ENCODE assay signal across 21 cellular contexts in the genomic region with DNA sequence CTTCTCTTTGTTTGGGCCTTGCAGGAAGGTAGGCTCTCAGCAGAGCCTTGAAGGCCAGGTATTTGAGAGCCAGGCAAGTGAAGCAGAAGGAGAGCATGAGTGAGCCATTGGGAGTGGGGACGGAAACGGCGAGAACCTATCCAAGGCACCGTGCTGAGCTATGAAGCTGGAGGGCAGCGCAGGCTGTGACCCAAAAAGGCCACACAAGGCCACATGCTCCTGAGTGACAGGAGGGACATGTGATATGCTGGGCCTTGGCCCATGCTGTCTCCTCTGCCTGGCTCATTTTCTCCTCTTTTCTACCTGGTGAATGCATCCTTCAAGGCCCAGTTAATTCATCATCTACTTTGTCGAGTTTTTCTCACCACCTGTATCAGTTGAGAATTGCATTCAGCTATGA.
"Had no signal": no experiment of that assay in that cellular context is flagged by ENCODE, and none has a peak within 500 bp of the region (broad histone marks: within the 10 kb centered on the region; RNA-seq: fewer than 3 reads in every experiment).

No MANE protein-coding gene starts in this region.

- H3K9me3 Mint-ChIP-seq: activated T-helper 1 cell treated with anti-CD3 and anti-CD28 coated beads, Interleukin-12 subunit alpha, Interleukin-12 subunit beta, Interleukin-2, Interleukin-4 antibody, amounts not matched to agents 30 ng/mL and 10 ng/mL and 1 ng/mL, durations not matched to agents 14 hours and 24 hours and 36 hours; dendritic cell treated with granulocyte-macrophage colony-stimulating factor and Interleukin-4, amounts not matched to agents 40 ng/mL and 50 ng/mL, for 4 days; nephron progenitor cell had no signal

- H3K27me3 Mint-ChIP-seq: activated naive CD8-positive, alpha-beta T cell had no signal

- H3K27me3 ChIP-seq: esophagus squamous epithelium, tibial artery had no signal

- H3K27ac Mint-ChIP-seq: activated naive CD8-positive, alpha-beta T cell; dendritic cell treated with granulocyte-macrophage colony-stimulating factor and Interleukin-4, amounts not matched to agents 40 ng/mL and 50 ng/mL, for 4 days; nephron progenitor cell; WTC11 had no signal

- H3K9me3 ChIP-seq: esophagus squamous epithelium, tibial artery had no signal

- DNase-seq: activated CD4-positive, alpha-beta T cell treated with anti-CD3 and anti-CD28 coated beads, Interleukin-2, amount 50 U/mL, for 1 hour; activated T-cell treated with anti-CD3 and anti-CD28 coated beads for 4 hours; cerebellar nuclear complex; effector memory CD4-positive, alpha-beta T cell; esophagus squamous epithelium; midbrain; nephron progenitor cell; occipital lobe; posterior cingulate gyrus; retina; stimulated activated naive CD8-positive, alpha-beta T cell treated with anti-CD3 and anti-CD28 coated beads, Interleukin-15, Interleukin-2, amounts not matched to agents 100 U/mL and 50 U/mL, for 24 hours; substantia nigra; tibial artery had no signal

- H3K36me3 Mint-ChIP-seq: activated naive CD8-positive, alpha-beta T cell; WTC11 had no signal

- FAIRE-seq: bronchial epithelial cell, endothelial cell of umbilical vein, urothelium cell line had no signal

- H3K27ac ChIP-seq: esophagus squamous epithelium, tibial artery had no signal

- ATAC-seq: stimulated activated naive CD8-positive, alpha-beta T cell treated with anti-CD3 and anti-CD28 coated beads, Interleukin-15, Interleukin-2, amounts not matched to agents 100 U/mL and 50 U/mL, for 24 hours; WTC11 had no signal

- H3K4me3 ChIP-seq: esophagus squamous epithelium, lung, tibial artery had no signal

- H3K4me3 Mint-ChIP-seq: activated naive CD8-positive, alpha-beta T cell; dendritic cell treated with granulocyte-macrophage colony-stimulating factor and Interleukin-4, amounts not matched to agents 40 ng/mL and 50 ng/mL, for 4 days; nephron progenitor cell; WTC11 had no signal

- H3K36me3 ChIP-seq: esophagus squamous epithelium, tibial artery had no signal
